Comparison of ENCODE assay signal across 27 cellular contexts in genomic region chr15:69343133-69343532, GRCh38. TPM values are rescaled to one million over a fixed set of nuclear protein-coding genes. Genes with fewer than 3 reads are reported as not detected.
"Had no signal": no experiment of that assay in that cellular context is flagged by ENCODE, and none has a peak within 500 bp of the region (broad histone marks: within the 10 kb centered on the region; RNA-seq: fewer than 3 reads in every experiment).

No MANE protein-coding gene starts in this region.

- H3K9me3 ChIP-seq: Peyer's patch, SK-N-SH had no signal

- H3K4me1 Mint-ChIP-seq: activated naive CD4-positive, alpha-beta T cell treated with anti-CD3 and anti-CD28 coated beads, Interleukin-2, amount 50 U/mL, for 24 hours had no signal

- H3K36me3 Mint-ChIP-seq: activated CD8-positive, alpha-beta memory T cell treated with anti-CD3 and anti-CD28 coated beads, Interleukin-2, amount 10 ng/mL, durations not matched to agents 7 days and 5 days; activated naive CD4-positive, alpha-beta T cell treated with anti-CD3 and anti-CD28 coated beads, Interleukin-2, amount 50 U/mL, for 24 hours; brain had no signal

- H3K4me2 ChIP-seq: SK-N-SH had no signal

- DNase-seq: activated CD4-positive, alpha-beta T cell treated with anti-CD3 and anti-CD28 coated beads, Interleukin-2, amount 10 ng/mL, durations not matched to agents 24 days and 14 days; activated CD4-positive, alpha-beta T cell treated with anti-CD3 and anti-CD28 coated beads, Interleukin-2, amount 50 U/mL, for 48 hours; activated CD4-positive, CD25-positive, alpha-beta regulatory T cell treated with anti-CD3 and anti-CD28 coated beads, Interleukin-2, amount 50 U/mL, for 72 hours; activated CD8-positive, alpha-beta memory T cell treated with anti-CD3 and anti-CD28 coated beads, Interleukin-2, amount 10 ng/mL, durations not matched to agents 7 days and 5 days; activated effector memory CD4-positive, alpha-beta T cell treated with Interleukin-2 at 50 U/mL for 16 hours; activated naive CD4-positive, alpha-beta T cell; activated T-cell treated with anti-CD3 and anti-CD28 coated beads, Interleukin-2, amount 50 U/mL, for 24 hours; amygdala; KG1; NCI-H1048; NCI-H146; NCI-H187 treated with DMSO at 0.1 percent for 48 hours; NCI-H2081 treated with DMSO at 0.1 percent for 48 hours; NCI-H2171; NCI-H2227 treated with DMSO at 0.1 percent for 48 hours; NCI-H526 treated with DMSO at 0.1 percent for 48 hours; NK-92 treated with Interleukin-12 subunit alpha and Interleukin-12 subunit beta, amount 100 ng/mL, for 24 hours; Peyer's patch; Right ventricle myocardium superior; SJCRH30; SK-N-SH; T-helper 1 cell had no signal

- H3K9me3 Mint-ChIP-seq: activated CD4-positive, alpha-beta T cell treated with anti-CD3 and anti-CD28 coated beads, Interleukin-2, amount 10 ng/mL, durations not matched to agents 24 days and 14 days; activated naive CD4-positive, alpha-beta T cell treated with anti-CD3 and anti-CD28 coated beads, Interleukin-2, amount 50 U/mL, for 24 hours; activated T-cell treated with anti-CD3 and anti-CD28 coated beads, Interleukin-2, amount 50 U/mL, for 24 hours; activated T-helper 1 cell treated with anti-CD3 and anti-CD28 coated beads, Interleukin-12 subunit alpha, Interleukin-12 subunit beta, Interleukin-2, Interleukin-4 antibody, amounts not matched to agents 30 ng/mL and 10 ng/mL and 1 ng/mL, durations not matched to agents 14 hours and 24 hours and 36 hours had no signal

- H3K27ac Mint-ChIP-seq: activated CD4-positive, alpha-beta T cell treated with anti-CD3 and anti-CD28 coated beads, Interleukin-2, amount 10 ng/mL, durations not matched to agents 24 days and 14 days; activated CD8-positive, alpha-beta memory T cell treated with anti-CD3 and anti-CD28 coated beads, Interleukin-2, amount 10 ng/mL, durations not matched to agents 7 days and 5 days; activated T-cell treated with anti-CD3 and anti-CD28 coated beads, Interleukin-2, amount 50 U/mL, for 24 hours; activated T-helper 1 cell treated with anti-CD3 and anti-CD28 coated beads, Interleukin-12 subunit alpha, Interleukin-12 subunit beta, Interleukin-2, Interleukin-4 antibody, amounts not matched to agents 30 ng/mL and 10 ng/mL and 1 ng/mL, durations not matched to agents 14 hours and 24 hours and 36 hours had no signal

- H3K4me1 ChIP-seq: Peyer's patch, SJCRH30 had no signal

- ATAC-seq: activated CD8-positive, alpha-beta memory T cell treated with anti-CD3 and anti-CD28 coated beads, Interleukin-2, amount 10 ng/mL, durations not matched to agents 7 days and 5 days had no signal

- H3K4me3 Mint-ChIP-seq: activated CD4-positive, alpha-beta T cell treated with anti-CD3 and anti-CD28 coated beads, Interleukin-2, amount 10 ng/mL, durations not matched to agents 24 days and 14 days; activated CD8-positive, alpha-beta memory T cell treated with anti-CD3 and anti-CD28 coated beads, Interleukin-2, amount 10 ng/mL, durations not matched to agents 7 days and 5 days; activated naive CD4-positive, alpha-beta T cell treated with anti-CD3 and anti-CD28 coated beads, Interleukin-2, amount 50 U/mL, for 24 hours; activated T-cell treated with anti-CD3 and anti-CD28 coated beads, Interleukin-2, amount 50 U/mL, for 24 hours; activated T-helper 1 cell treated with anti-CD3 and anti-CD28 coated beads, Interleukin-12 subunit alpha, Interleukin-12 subunit beta, Interleukin-2, Interleukin-4 antibody, amounts not matched to agents 30 ng/mL and 10 ng/mL and 1 ng/mL, durations not matched to agents 14 hours and 24 hours and 36 hours had no signal

- H3K36me3 ChIP-seq: Peyer's patch, SJCRH30 had no signal

- H3K27me3 ChIP-seq: Peyer's patch, SJCRH30 had no signal

- H3K4me3 ChIP-seq: Peyer's patch, SJCRH30 had no signal

- H3K27me3 Mint-ChIP-seq: activated T-cell treated with anti-CD3 and anti-CD28 coated beads, Interleukin-2, amount 50 U/mL, for 24 hours had no signal

- H3K9ac ChIP-seq: SK-N-SH had no signal

- H3K9me2 ChIP-seq: SK-N-SH had no signal

- H3K27ac ChIP-seq: Peyer's patch, RWPE1, SJCRH30 had no signal

RNA-seq across cellular contexts. Expression of gene PAQR5, which starts 44.4 kb away (rescaled TPM):
- total RNA-seq: activated CD4-positive, alpha-beta T cell treated with anti-CD3 and anti-CD28 coated beads, Interleukin-2, amount 10 ng/mL, durations not matched to agents 24 days and 14 days; activated CD8-positive, alpha-beta memory T cell treated with anti-CD3 and anti-CD28 coated beads, Interleukin-2, amount 10 ng/mL, durations not matched to agents 7 days and 5 days; activated T-helper 1 cell treated with anti-CD3 and anti-CD28 coated beads, Interleukin-12 subunit alpha, Interleukin-12 subunit beta, Interleukin-2, Interleukin-4 antibody, amounts not matched to agents 30 ng/mL and 10 ng/mL and 1 ng/mL, durations not matched to agents 14 hours and 24 hours and 36 hours; T-helper 2 cell treated with Interferon-gamma antibody and Interleukin-4, amounts not matched to agents 100 ng/mL and 5 ng/mL, for 36 hours had no signal
